ENCODE assay signal across 18 cellular contexts in the genomic region with DNA sequence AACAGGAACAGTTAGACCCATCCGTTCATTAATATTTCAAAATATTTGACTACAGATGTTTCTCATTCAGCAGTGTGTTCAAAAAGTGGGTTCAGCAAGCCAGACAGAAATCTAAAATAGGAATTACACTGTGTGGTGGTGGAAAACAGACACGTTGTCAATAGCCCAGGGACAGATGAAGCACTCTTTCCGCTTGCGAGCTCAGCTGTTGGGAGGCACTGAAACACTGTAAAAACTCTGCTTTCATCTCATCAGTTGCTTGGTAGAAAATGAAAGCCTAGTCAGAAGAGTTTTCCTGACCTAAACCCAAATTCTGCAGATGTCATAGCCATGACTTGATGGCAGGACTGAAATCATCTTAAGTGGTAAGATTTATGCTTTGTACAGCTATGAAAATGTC. TPM values are rescaled to one million over a fixed set of nuclear protein-coding genes. Genes with fewer than 3 reads are reported as not detected.
DNase-seq lines count a peak whose midpoint lies in the region; ATAC-seq and TF ChIP-seq lines count a peak whose summit lies in the region.
"Had no signal": no experiment of that assay in that cellular context is flagged by ENCODE, and none has a peak within 500 bp of the region (broad histone marks: within the 10 kb centered on the region; RNA-seq: fewer than 3 reads in every experiment).

No MANE protein-coding gene starts in this region.

- no peak overlapping the region for H3K27ac ChIP-seq in breast epithelium
- H3K27ac ChIP-seq in neuronal stem cell (replicated peaks; ENCODE audit: low read length), result no peak overlapping the region
- H3K27ac ChIP-seq: gastrocnemius medialis, WERI-Rb-1 had no signal

- no CpG with 5 or more reads among the region's 4 CpGs for WGBS in neuronal stem cell (ENCODE audit: extremely low coverage in 2 of 2, insufficient read length in 2 of 2, insufficient replicate concordance in 1 of 2), 2 donors

- H3K27me3 Mint-ChIP-seq in activated naive CD8-positive, alpha-beta T cell treated with anti-CD3 and anti-CD28 coated beads, Interleukin-2, amount 50 U/mL, for 24 hours, result no peaks in the 10 kb centered on the region
- no peaks in the 10 kb centered on the region for H3K27me3 Mint-ChIP-seq in activated naive CD8-positive, alpha-beta T cell treated with anti-CD3 and anti-CD28 coated beads for 36 hours
- H3K27me3 Mint-ChIP-seq: B cell; stimulated activated naive B cell treated with anti-CD40 and anti-IgM and Interleukin-4, amounts not matched to agents 10 μg/mL and 1 μg/mL and 100 μg/mL, for 72 hours; T-cell had no signal

- no peaks in the 10 kb centered on the region for H3K9me3 Mint-ChIP-seq in activated naive CD8-positive, alpha-beta T cell treated with anti-CD3 and anti-CD28 coated beads, Interleukin-2, amount 50 U/mL, for 24 hours
- H3K9me3 Mint-ChIP-seq in activated naive CD8-positive, alpha-beta T cell treated with anti-CD3 and anti-CD28 coated beads for 36 hours, result no peaks in the 10 kb centered on the region
- H3K9me3 Mint-ChIP-seq: stimulated activated naive B cell treated with anti-CD40 and anti-IgM and Interleukin-4, amounts not matched to agents 10 μg/mL and 1 μg/mL and 100 μg/mL, for 72 hours; T-cell had no signal

- no peak overlapping the region for H2AK5ac ChIP-seq in neuronal stem cell (ENCODE audit: low read depth, low read length)

- no peak overlapping the region for H3K4ac ChIP-seq in neuronal stem cell (ENCODE audit: low read length)

- H3K27me3 ChIP-seq in breast epithelium, result no peaks in the 10 kb centered on the region
- no peaks in the 10 kb centered on the region for H3K27me3 ChIP-seq in neuronal stem cell (ENCODE audit: control insufficient read depth in 3 of 3, insufficient read depth in 3 of 3, low read depth in 1 of 3, low read length in 3 of 3)
- H3K27me3 ChIP-seq: gastrocnemius medialis had no signal

- no peak overlapping the region for H3K23ac ChIP-seq in neuronal stem cell (ENCODE audit: low read depth, low read length, poor library complexity)

- no peak overlapping the region for H3K4me2 ChIP-seq in neuronal stem cell (ENCODE audit: insufficient read depth, low read length, poor library complexity, severe bottlenecking)

- no peak overlapping the region for H4K8ac ChIP-seq in neuronal stem cell (ENCODE audit: low read depth, low read length)

- H3K4me3 ChIP-seq in breast epithelium, result no peak overlapping the region
- H3K4me3 ChIP-seq in neuronal stem cell (ENCODE audit: low read length in 2 of 2), result no peak overlapping the region
- H3K4me3 ChIP-seq: gastrocnemius medialis, HAP-1 had no signal

- H3K36me3 Mint-ChIP-seq in activated naive CD8-positive, alpha-beta T cell treated with anti-CD3 and anti-CD28 coated beads, Interleukin-2, amount 50 U/mL, for 24 hours (ENCODE audit: low read depth), result peaks cover 19% of the 10 kb centered on the region
- peaks cover 11% of the 10 kb centered on the region for H3K36me3 Mint-ChIP-seq in activated naive CD8-positive, alpha-beta T cell treated with anti-CD3 and anti-CD28 coated beads for 36 hours

- H3K4me3 Mint-ChIP-seq in activated naive CD8-positive, alpha-beta T cell treated with anti-CD3 and anti-CD28 coated beads, Interleukin-2, amount 50 U/mL, for 24 hours, result no peak overlapping the region
- no peak overlapping the region for H3K4me3 Mint-ChIP-seq in activated naive CD8-positive, alpha-beta T cell treated with anti-CD3 and anti-CD28 coated beads for 36 hours
- H3K4me3 Mint-ChIP-seq: B cell; stimulated activated naive B cell treated with anti-CD40 and anti-IgM and Interleukin-4, amounts not matched to agents 10 μg/mL and 1 μg/mL and 100 μg/mL, for 72 hours; T-cell had no signal

- H2BK5ac ChIP-seq in neuronal stem cell (ENCODE audit: low read length), result no peak overlapping the region

- no peak overlapping the region for H2BK15ac ChIP-seq in neuronal stem cell (ENCODE audit: low read length)

- H3K9ac ChIP-seq in neuronal stem cell (ENCODE audit: low read depth, low read length, poor library complexity), result no peak overlapping the region

- no peak overlapping the region for H4K91ac ChIP-seq in neuronal stem cell (ENCODE audit: low read depth, low read length, poor library complexity)

- no peak overlapping the region for H3K14ac ChIP-seq in neuronal stem cell (ENCODE audit: low read length)

- no peak for DNase-seq in activated naive CD8-positive, alpha-beta T cell treated with anti-CD3 and anti-CD28 coated beads, Interleukin-2, amount 50 U/mL, for 24 hours
- DNase-seq in activated naive CD8-positive, alpha-beta T cell treated with anti-CD3 and anti-CD28 coated beads for 36 hours, result no peak
- DNase-seq in RPMI7951 (ENCODE audit: low read depth) (peak; percentile 13), iris pigment epithelial cell (ENCODE audit: low read depth) (peak; percentile 10), breast epithelium (ENCODE audit: low spot score in 2 of 2) (no peak), neuronal stem cell (ENCODE audit: low spot score) (no peak), NCI-H524 treated with DMSO at 0.1 percent for 48 hours (lab: John Stamatoyannopoulos, UW) (no peak)
- DNase-seq: activated naive CD4-positive, alpha-beta T cell; EL; gastrocnemius medialis; NCI-H1092; NCI-H2081; stimulated activated naive B cell treated with anti-CD40 and anti-IgM and Interleukin-4, amounts not matched to agents 10 μg/mL and 1 μg/mL and 100 μg/mL, for 72 hours; T-cell; WERI-Rb-1 had no signal

- no peak for TF ChIP-seq CTCF in breast epithelium (IDR thresholded peaks at IDR 0.05)

- H3K36me3 ChIP-seq in breast epithelium (no peaks in the 10 kb centered on the region), neuronal stem cell (replicated peaks in 1 of 2; ENCODE audit: control insufficient read depth in 2 of 2, insufficient read depth in 2 of 2, low read length in 2 of 2) (peaks cover 4 to 19% of the 10 kb centered on the region in 2 donors)
- H3K36me3 ChIP-seq: gastrocnemius medialis, HAP-1, WERI-Rb-1 had no signal

- no peak for ATAC-seq in activated naive CD8-positive, alpha-beta T cell treated with anti-CD3 and anti-CD28 coated beads, Interleukin-2, amount 50 U/mL, for 24 hours
- ATAC-seq: gastrocnemius medialis; Right ventricle myocardium inferior; stimulated activated naive B cell treated with anti-CD40 and anti-IgM and Interleukin-4, amounts not matched to agents 10 μg/mL and 1 μg/mL and 100 μg/mL, for 72 hours; T-cell had no signal

- H3K79me1 ChIP-seq in neuronal stem cell (ENCODE audit: low read depth, low read length), result no peaks in the 10 kb centered on the region

- intact Hi-C loops in breast epithelium (cut with DNase I; ENCODE audit: low total_unique reads), result no loop called here

- H3K27ac Mint-ChIP-seq in activated naive CD8-positive, alpha-beta T cell treated with anti-CD3 and anti-CD28 coated beads, Interleukin-2, amount 50 U/mL, for 24 hours, result peak overlapping the region; percentile 8
- H3K27ac Mint-ChIP-seq in activated naive CD8-positive, alpha-beta T cell treated with anti-CD3 and anti-CD28 coated beads for 36 hours, result no peak overlapping the region
- H3K27ac Mint-ChIP-seq: B cell, T-cell had no signal

- H2BK12ac ChIP-seq in neuronal stem cell (ENCODE audit: low read length), result no peak overlapping the region

- H3K4me1 ChIP-seq in breast epithelium, result no peaks in the 10 kb centered on the region
- H3K4me1 ChIP-seq in neuronal stem cell (ENCODE audit: control insufficient read depth in 2 of 2, insufficient read depth in 1 of 2, low read depth in 1 of 2, low read length in 2 of 2), result no peaks in the 10 kb centered on the region
- H3K4me1 ChIP-seq: gastrocnemius medialis, HAP-1 had no signal

- H3K9me3 ChIP-seq in breast epithelium (no peaks in the 10 kb centered on the region), neuronal stem cell (replicated peaks in 1 of 2; ENCODE audit: control insufficient read depth in 2 of 2, insufficient read depth in 1 of 2, low read depth in 1 of 2, low read length in 2 of 2) (no peaks in the 10 kb centered on the region)
- H3K9me3 ChIP-seq: gastrocnemius medialis, HAP-1 had no signal

- no peak overlapping the region for H2BK120ac ChIP-seq in neuronal stem cell (ENCODE audit: low read depth, low read length)

- no peak for TF ChIP-seq POLR2A in breast epithelium (IDR thresholded peaks at IDR 0.05)

- no peak overlapping the region for H3K18ac ChIP-seq in neuronal stem cell (ENCODE audit: low read length)

- H2AFZ ChIP-seq in neuronal stem cell (ENCODE audit: low read length), result no peak overlapping the region

- H3K4me1 Mint-ChIP-seq in activated naive CD8-positive, alpha-beta T cell treated with anti-CD3 and anti-CD28 coated beads, Interleukin-2, amount 50 U/mL, for 24 hours, result peaks cover 8% of the 10 kb centered on the region
- peaks cover 8% of the 10 kb centered on the region for H3K4me1 Mint-ChIP-seq in activated naive CD8-positive, alpha-beta T cell treated with anti-CD3 and anti-CD28 coated beads for 36 hours
- H3K4me1 Mint-ChIP-seq: stimulated activated naive B cell treated with anti-CD40 and anti-IgM and Interleukin-4, amounts not matched to agents 10 μg/mL and 1 μg/mL and 100 μg/mL, for 72 hours; T-cell had no signal

RNA-seq across cellular contexts. Expression of a gene that starts 38.5 kb away (rescaled TPM):
- under 1 TPM; 0.41 to 0.44 TPM for total RNA-seq in activated naive CD8-positive, alpha-beta T cell treated with anti-CD3 and anti-CD28 coated beads for 36 hours
- total RNA-seq in RPMI7951 (2014; rRNA removed; shearing (Covaris generic)), result 0.48 and 0.68 TPM in 2 replicates
- 1 to 10 TPM in 2 of 3 donors, under 1 TPM in 1; 0.96 to 2.3 (median 1.6) TPM for total RNA-seq in breast epithelium
- 0.17 TPM for polyA plus RNA-seq in neuronal stem cell (2013, experiment 1 of 2)
- polyA plus RNA-seq in neuronal stem cell (2013, experiment 2 of 2), result 0.18 TPM

RNA-seq across cellular contexts. Expression of a gene that starts 39.4 kb away (rescaled TPM):
- 10 to 100 TPM; 12.5 to 14.1 TPM for total RNA-seq in activated naive CD8-positive, alpha-beta T cell treated with anti-CD3 and anti-CD28 coated beads for 36 hours
- total RNA-seq in RPMI7951 (2014; rRNA removed; shearing (Covaris generic)), result 23.3 and 38.2 TPM in 2 replicates
- total RNA-seq in breast epithelium, result 10 to 100 TPM in 2 of 3 donors, 1 to 10 TPM in 1; 9.0 to 15.5 (median 10.2) TPM
- polyA plus RNA-seq in neuronal stem cell (2013, experiment 1 of 2), result 3.4 TPM
- 3.7 TPM for polyA plus RNA-seq in neuronal stem cell (2013, experiment 2 of 2)

Comparison
In these comparisons a context has a peak if more than half of its experiments do, and no peak if none do; other contexts are left out.
1. DNase-seq: peak in RPMI7951 (single experiment) and iris pigment epithelial cell (single experiment); none in activated naive CD8-positive, alpha-beta T cell treated with anti-CD3 and anti-CD28 coated beads, Interleukin-2, amount 50 U/mL, for 24 hours (single experiment), activated naive CD8-positive, alpha-beta T cell treated with anti-CD3 and anti-CD28 coated beads for 36 hours (single experiment), breast epithelium (0 of 2), neuronal stem cell (single experiment) and NCI-H524 treated with DMSO at 0.1 percent for 48 hours (single experiment).